ENCODE assay signal across 8 cellular contexts in genomic region chr17:68247445-68248198, GRCh38. TPM values are rescaled to one million over a fixed set of nuclear protein-coding genes. Genes with fewer than 3 reads are reported as not detected.
A peak's percentile ranks its signal among the peaks of the same experiment; 100 is the strongest.
DNase-seq lines count a peak whose midpoint lies in the region; ATAC-seq and TF ChIP-seq lines count a peak whose summit lies in the region.

TSS of gene AMZ2 (plus strand) at chr17:68248043. CDS start at chr17:68250188, 2,145 bp downstream.

- CTCF ChIA-PET in BJ (lab: Yijun Ruan, JAX), result interaction anchor here (1.2 to 2.0 kb wide), 8 partner anchors 11 to 189 kb away, joined by 3 to 14 read pairs (median 5); no protein-coding TSS in a partner anchor

- H3K4me3 ChIP-seq in BJ (ENCODE audit: low read depth, low read length), result peak within 1 kb of the TSS; percentile 61

- no peak for TF ChIP-seq CTCF in BJ (IDR thresholded peaks at IDR 0.05; ENCODE audit: insufficient read depth, low read depth, low read length)

- no peaks in the 10 kb centered on the region for H3K27me3 ChIP-seq in BJ (ENCODE audit: control insufficient read depth, insufficient read depth, low read length)

- H3K36me3 ChIP-seq in BJ (ENCODE audit: control insufficient read depth, insufficient read depth, low read length), result no peaks in the 10 kb centered on the region; the same call in 1 of the 2 replicates

- POLR2A ChIA-PET in BJ (lab: Charles Lee), result no interaction called here

- DNase-seq in BJ (ENCODE audit: low read depth) (peak; percentile 61), NCI-H526 (lab: John Stamatoyannopoulos, UW) (peak; percentile 61 to 96), kidney tubule cell (ENCODE audit: low spot score) (peak; percentile 94)
- DNase-seq in activated CD4-positive, alpha-beta T cell treated with anti-CD3 and anti-CD28 coated beads for 48 hours, result peak; percentile 98
- peak; percentile 93 to 98 (median 96) for DNase-seq in stimulated activated CD4-positive, alpha-beta T cell treated with anti-CD3 and anti-CD28 coated beads, Interleukin-1b, Interleukin-23, amount 100 ng/mL, for 24 hours (ENCODE audit: low read depth in 4 of 4, low spot score in 1 of 4)

- peak; percentile 89 for ATAC-seq in GM19328 (IDR thresholded peaks at IDR 0.05; ENCODE audit: unreplicated experiment)
- peak; percentile 71 for ATAC-seq in HG03469 (IDR thresholded peaks at IDR 0.05; ENCODE audit: unreplicated experiment)

- H3K27ac ChIP-seq in cingulate gyrus (ENCODE audit: low read depth, low read length), result peak within 1 kb of the TSS; percentile 97

RNA-seq across cellular contexts. Expression of gene AMZ2, which starts in this region (rescaled TPM):
- polyA plus RNA-seq in BJ (2011; rRNA removed), result 52.0 and 91.1 TPM in 2 replicates
- 13.3 and 19.6 TPM in 2 replicates for polyA minus RNA-seq in BJ (2011; rRNA and poly(A)+ RNA removed)

Comparison
In these comparisons a context has a peak if more than half of its experiments do, and no peak if none do; other contexts are left out.
1. Peak in every context shown above with its lines: DNase-seq, ATAC-seq, H3K4me3 ChIP-seq and H3K27ac ChIP-seq.